ENCODE assay signal across 8 cellular contexts in genomic region chr19:18044825-18045304, GRCh38. TPM values are rescaled to one million over a fixed set of nuclear protein-coding genes. Genes with fewer than 3 reads are reported as not detected.
A peak's percentile ranks its signal among the peaks of the same experiment; 100 is the strongest.
DNase-seq lines count a peak whose midpoint lies in the region; TF ChIP-seq lines count a peak whose summit lies in the region.

No MANE protein-coding gene starts in this region.

- peaks cover 4% of the 10 kb centered on the region for H3K4me1 Mint-ChIP-seq in mesothelial cell of epicardium

- peaks cover 34% of the 10 kb centered on the region for H3K27me3 Mint-ChIP-seq in mesothelial cell of epicardium (ENCODE audit: low read depth)

- POLR2A ChIA-PET in HEK293 (lab: Yijun Ruan, JAX) = interaction anchor here (0.6 kb wide), 1 partner anchor 229 kb away, joined by 4 read pairs; no protein-coding TSS in a partner anchor

- H3K4me3 Mint-ChIP-seq in mesothelial cell of epicardium = no peak overlapping the region

- TF ChIP-seq RAD21 in liver (IDR thresholded peaks at IDR 0.05) = peak in 1 of 2 donors; percentile 35

- H3K36me3 Mint-ChIP-seq in mesothelial cell of epicardium = no peaks in the 10 kb centered on the region

- H3K27ac ChIP-seq in HEK293 (ENCODE audit: extremely low read depth, low read depth, low read length) (no peak overlapping the region), WERI-Rb-1 (peak overlapping the region; percentile 94), breast epithelium (peak overlapping the region; percentile 82 to 87), liver (ENCODE audit: low read depth in 1 of 2, low read length in 2 of 2) (peak overlapping the region; percentile 90 to 96)

- H3K27ac Mint-ChIP-seq in mesothelial cell of epicardium = no peak overlapping the region

- intact Hi-C loops in breast epithelium (cut with DNase I; ENCODE audit: low total_unique reads) = no loop called here

- DNase-seq in GM10266 (ENCODE audit: extremely low spot score) (peak; percentile 90), NAMALWA (ENCODE audit: low spot score) (peak; percentile 93), WERI-Rb-1 (peak; percentile 96), breast epithelium (ENCODE audit: low spot score in 2 of 2) (peak; percentile 73 to 82), mesothelial cell of epicardium (ENCODE audit: low spot score in 2 of 2, unreplicated experiment in 2 of 2) (no peak)
- peak; percentile 75 to 90 for DNase-seq in stimulated activated CD4-positive, alpha-beta T cell treated with anti-CD3 and anti-CD28 coated beads, Interleukin-4, amount 100 ng/mL, for 48 hours (ENCODE audit: low read depth in 2 of 2)

- 4% methylated on average over 12 of the region's 12 CpGs for WGBS in liver

- H3K4me3 ChIP-seq in HEK293 (ENCODE audit: low read depth, low read length) (no peak overlapping the region), WERI-Rb-1 (ENCODE audit: low read depth, low read length) (peak overlapping the region; percentile 31), breast epithelium (peak overlapping the region; percentile 40 to 67 (median 46)), liver (ENCODE audit: low read depth in 1 of 3, low read length in 3 of 3) (peak overlapping the region; percentile 30 to 41 (median 30))

- no peak for TF ChIP-seq POLR2A in breast epithelium (IDR thresholded peaks at IDR 0.05)

- peak overlapping the region; percentile 68 to 77 for H3K9ac ChIP-seq in liver (ENCODE audit: low read depth in 1 of 2, low read length in 2 of 2)

- H3K36me3 ChIP-seq in HEK293 (ENCODE audit: control insufficient read depth in 2 of 2, insufficient read depth in 1 of 2, low read length in 2 of 2) (no peaks in the 10 kb centered on the region), WERI-Rb-1 (no peaks in the 10 kb centered on the region), breast epithelium (no peaks in the 10 kb centered on the region), liver (ENCODE audit: control insufficient read depth in 4 of 4, insufficient read depth in 3 of 4, low read depth in 1 of 4, low read length in 3 of 4) (no peaks in the 10 kb centered on the region)

- no peaks in the 10 kb centered on the region for H3K9me3 ChIP-seq in HEK293 (ENCODE audit: control insufficient read depth, insufficient read depth, low read depth, low read length)
- peaks cover 11% of the 10 kb centered on the region for H3K9me3 ChIP-seq in WERI-Rb-1 (ENCODE audit: severe bottlenecking)
- peaks cover 0 to 4% of the 10 kb centered on the region in 2 donors for H3K9me3 ChIP-seq in breast epithelium
- H3K9me3 ChIP-seq in liver (ENCODE audit: control insufficient read depth in 4 of 4, low read length in 3 of 4) = no peaks in the 10 kb centered on the region

- no peaks in the 10 kb centered on the region for H3K4me1 ChIP-seq in HEK293 (ENCODE audit: control insufficient read depth, insufficient read depth, low read length)
- H3K4me1 ChIP-seq in breast epithelium = peaks cover 5 to 7% of the 10 kb centered on the region in 2 donors
- peaks cover 2 to 27% (median 14%) of the 10 kb centered on the region in 4 donors for H3K4me1 ChIP-seq in liver (ENCODE audit: control insufficient read depth in 4 of 4, insufficient read depth in 4 of 4, low read length in 3 of 4)

- CTCF ChIA-PET in HEK293 (lab: Yijun Ruan, JAX) = interaction anchor here (1.1 kb wide), 1 partner anchor 175 kb away, joined by 3 read pairs; no protein-coding TSS in a partner anchor

- TF ChIP-seq CTCF in GM10266 (IDR thresholded peaks at IDR 0.05; ENCODE audit: control insufficient read depth, insufficient read depth, low read depth, missing control alignments) = no peak
- no peak for TF ChIP-seq CTCF in HEK293 (tag by site-specific recombination; IDR thresholded peaks at IDR 0.05)
- TF ChIP-seq CTCF in WERI-Rb-1 (IDR thresholded peaks at IDR 0.05; ENCODE audit: low read depth, low read length) = no peak
- no peak for TF ChIP-seq CTCF in breast epithelium (IDR thresholded peaks at IDR 0.05)
- no peak for TF ChIP-seq CTCF in liver (IDR thresholded peaks at IDR 0.05; ENCODE audit: low read depth, low read length, missing input control)
- TF ChIP-seq CTCF in mesothelial cell of epicardium (IDR thresholded peaks at IDR 0.05; ENCODE audit: unreplicated experiment) = no peak

- H3K27me3 ChIP-seq in WERI-Rb-1 (ENCODE audit: insufficient read depth, low read depth, severe bottlenecking) = no peaks in the 10 kb centered on the region
- no peaks in the 10 kb centered on the region for H3K27me3 ChIP-seq in breast epithelium
- no peaks in the 10 kb centered on the region for H3K27me3 ChIP-seq in liver (ENCODE audit: control insufficient read depth in 4 of 4, insufficient read depth in 4 of 4, low read length in 3 of 4)

- H3K9me3 Mint-ChIP-seq in mesothelial cell of epicardium = no peaks in the 10 kb centered on the region

TF ChIP-seq in HEK293, 187 proteins besides CTCF, POLR2A, EP300 and RAD21:
- TF ChIP-seq EGR2 (tag by site-specific recombination; IDR thresholded peaks at IDR 0.05; ENCODE audit: low read depth) = peak; percentile 81
- TF ChIP-seq ZNF660 (tag by site-specific recombination; IDR thresholded peaks at IDR 0.05) = no peak
- peak; percentile 95 for TF ChIP-seq GLIS1 (tag by site-specific recombination; IDR thresholded peaks at IDR 0.05)
- TF ChIP-seq ZFHX2 (tag by site-specific recombination; conservative IDR thresholded peaks at IDR 0.05) = peak; percentile 74
- 0 out of 2 replicates have a peak, but pooled peaks have one; percentile 18 for TF ChIP-seq HOXD13 (CRISPR knock-in tag; IDR thresholded peaks at IDR 0.05; ENCODE audit: borderline replicate concordance)
TF ChIP-seq in HEK293: peak in this region for 4.

TF ChIP-seq in liver, 16 proteins besides CTCF, POLR2A, EP300 and RAD21 (continues in another document):
- TF ChIP-seq HNF4G (IDR thresholded peaks at IDR 0.05) = no peak
- TF ChIP-seq SP1 (IDR thresholded peaks at IDR 0.05) = peak; percentile 66
- no peak for TF ChIP-seq ZBTB33 (IDR thresholded peaks at IDR 0.05)
- peak; percentile 8 to 26 for TF ChIP-seq HNF4A (conservative IDR thresholded peaks at IDR 0.05)
- no peak for TF ChIP-seq JUND (IDR thresholded peaks at IDR 0.05)
- TF ChIP-seq FOXA2 (IDR thresholded peaks at IDR 0.05) = no peak
- no peak for TF ChIP-seq MAX (IDR thresholded peaks at IDR 0.05)
- TF ChIP-seq REST (IDR thresholded peaks at IDR 0.05) = peak; percentile 69
- no peak for TF ChIP-seq ATF3 (IDR thresholded peaks at IDR 0.05)
- no peak for TF ChIP-seq FOXA1 (IDR thresholded peaks at IDR 0.05)
- TF ChIP-seq EGR1 (IDR thresholded peaks at IDR 0.05; ENCODE audit: low read depth in 2 of 2) = no peak

RNA-seq across cellular contexts. Expression of gene ARRDC2, which starts 36.9 kb away (rescaled TPM):
- total RNA-seq in breast epithelium (10 to 100 TPM; 49.4 to 89.3 (median 53.4) TPM), liver (10 to 100 TPM in 1 of 2 donors, 1 to 10 TPM in 1; 7.6 to 32.3 TPM), mesothelial cell of epicardium (2.9 to 4.0 TPM (median 2.9 TPM) in 3 replicates)
- polyA plus RNA-seq in liver = 1 to 10 TPM; 2.7 to 5.3 TPM

RNA-seq across cellular contexts. Expression of gene IL12RB1, which starts 41.9 kb away (rescaled TPM):
- total RNA-seq in breast epithelium (1 to 10 TPM in 2 of 3 donors, under 1 TPM in 1; 0.98 to 2.1 (median 1.6) TPM), liver (1 to 10 TPM; 1.3 to 2.4 TPM), mesothelial cell of epicardium (not detected in 3 replicates)
- under 1 TPM; 0.43 to 0.90 TPM for polyA plus RNA-seq in liver

RNA-seq across cellular contexts. Expression of gene MAST3, which starts 52.7 kb away (rescaled TPM):
- total RNA-seq in breast epithelium (1 to 10 TPM; 5.6 to 8.5 (median 6.2) TPM), liver (10 to 100 TPM in 1 of 2 donors, 1 to 10 TPM in 1; 8.6 to 10.6 TPM), mesothelial cell of epicardium (15.0 to 17.0 TPM (median 16.0 TPM) in 3 replicates)
- 1 to 10 TPM; 4.3 to 4.7 TPM for polyA plus RNA-seq in liver

Comparison
In these comparisons a context has a peak if more than half of its experiments do, and no peak if none do; other contexts are left out.
1. DNase-seq: peak in GM10266 (single experiment), NAMALWA (single experiment), WERI-Rb-1 (single experiment), breast epithelium (2 of 2) and stimulated activated CD4-positive, alpha-beta T cell treated with anti-CD3 and anti-CD28 coated beads, Interleukin-4, amount 100 ng/mL, for 48 hours (2 of 2); none in mesothelial cell of epicardium (0 of 2).